19 cellular contexts compared by ENCODE assay signal in the genomic region with DNA sequence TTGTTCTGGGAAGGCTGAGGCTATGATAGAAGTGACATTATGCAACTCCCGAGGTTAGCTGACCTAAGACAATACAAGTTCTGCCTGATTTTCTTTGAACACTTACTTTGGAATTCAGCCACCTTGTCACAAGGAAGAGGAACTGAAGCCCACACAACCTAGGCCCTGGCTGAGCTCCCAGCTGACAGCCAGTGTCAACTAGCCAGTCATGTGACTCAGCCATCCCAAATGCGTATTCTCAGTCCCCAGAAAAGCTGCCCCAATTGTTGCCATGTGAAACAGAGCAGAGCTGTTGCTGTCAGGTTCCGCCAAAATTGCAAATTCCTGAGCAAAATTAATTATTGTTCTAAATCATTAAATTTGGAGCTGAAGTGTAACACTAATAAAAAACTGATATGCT.
A peak's percentile ranks its signal among the peaks of the same experiment; 100 is the strongest.
DNase-seq lines count a peak whose midpoint lies in the region; ATAC-seq and TF ChIP-seq lines count a peak whose summit lies in the region.
"Had no signal": no experiment of that assay in that cellular context is flagged by ENCODE, and none has a peak within 500 bp of the region (broad histone marks: within the 10 kb centered on the region; RNA-seq: fewer than 3 reads in every experiment).

No MANE protein-coding gene starts in this region.

- H3K9me2 ChIP-seq in hepatocyte (replicated peaks; ENCODE audit: insufficient read depth), result no peaks in the 10 kb centered on the region

- H3K79me2 ChIP-seq in hepatocyte, result no peaks in the 10 kb centered on the region

- H3K9me3 ChIP-seq in hepatocyte (ENCODE audit: low read depth), result no peaks in the 10 kb centered on the region
- no peaks in the 10 kb centered on the region for H3K9me3 ChIP-seq in adrenal gland (replicated peaks in 1 of 3)
- no peaks in the 10 kb centered on the region for H3K9me3 ChIP-seq in esophagus squamous epithelium

- no peak overlapping the region for H2AFZ ChIP-seq in hepatocyte

- no peak overlapping the region for H3K27ac Mint-ChIP-seq in nephron progenitor cell
- H3K27ac Mint-ChIP-seq: CD14-positive monocyte, IgD-negative memory B cell had no signal

- peaks cover 21% of the 10 kb centered on the region for H3K27me3 Mint-ChIP-seq in nephron progenitor cell (ENCODE audit: low read depth, poor library complexity)

- no peaks in the 10 kb centered on the region for H3K36me3 Mint-ChIP-seq in nephron progenitor cell (ENCODE audit: low read depth)
- H3K36me3 Mint-ChIP-seq: CD14-positive monocyte had no signal

- no peak for ATAC-seq in GM18511 (IDR thresholded peaks at IDR 0.05; ENCODE audit: unreplicated experiment)
- ATAC-seq: Panc1 had no signal

- H3K4me1 ChIP-seq in hepatocyte (ENCODE audit: insufficient read depth), result no peaks in the 10 kb centered on the region
- H3K4me1 ChIP-seq in adrenal gland (replicated peaks in 1 of 2), result no peaks in the 10 kb centered on the region
- H3K4me1 ChIP-seq in esophagus squamous epithelium, result peaks cover 0 to 10% (median 0%) of the 10 kb centered on the region in 3 donors

- H3K4me3 Mint-ChIP-seq in nephron progenitor cell, result peak overlapping the region; percentile 91

- TF ChIP-seq POLR2A in adrenal gland (IDR thresholded peaks at IDR 0.05) (no peak), esophagus squamous epithelium (IDR thresholded peaks at IDR 0.05) (no peak)

- intact Hi-C loops in adrenal gland (cut with DNase I) (no loop called here), esophagus squamous epithelium (cut with DNase I) (no loop called here)

- TF ChIP-seq CTCF in hepatocyte (IDR thresholded peaks at IDR 0.05; ENCODE audit: poor library complexity) (no peak), nephron progenitor cell (IDR thresholded peaks at IDR 0.05) (no peak), adrenal gland (IDR thresholded peaks at IDR 0.05) (no peak), esophagus squamous epithelium (IDR thresholded peaks at IDR 0.05) (no peak)

- H4K20me1 ChIP-seq in hepatocyte (ENCODE audit: insufficient read depth, poor library complexity, severe bottlenecking), result no peaks in the 10 kb centered on the region

- H3K4me2 ChIP-seq in hepatocyte, result peak overlapping the region; percentile 95

- H3K27me3 ChIP-seq in hepatocyte (peaks cover 3% of the 10 kb centered on the region), adrenal gland (no peaks in the 10 kb centered on the region), esophagus squamous epithelium (peaks cover 0 to 16% (median 0%) of the 10 kb centered on the region in 4 donors)

- H3K27ac ChIP-seq in hepatocyte (no peak overlapping the region), adrenal gland (no peak overlapping the region), esophagus squamous epithelium (no peak overlapping the region)

- H3K4me1 Mint-ChIP-seq in nephron progenitor cell, result peaks cover 9% of the 10 kb centered on the region
- H3K4me1 Mint-ChIP-seq: CD14-positive monocyte had no signal

- DNase-seq in Ammon's horn (ENCODE audit: low spot score) (peak; percentile 8), RPMI8226 (peak; percentile 33), hepatocyte (ENCODE audit: low spot score) (no peak), nephron progenitor cell (no peak), adrenal gland (no peak), esophagus squamous epithelium (lab: John Stamatoyannopoulos, UW) (no peak), NCI-H2171 treated with DMSO at 0.1 percent for 48 hours (lab: John Stamatoyannopoulos, UW) (no peak)
- DNase-seq: COR-L47, DMS153, EL, NCI-H1092, NCI-H2107, NCI-H345, NCI-H69, SHP77 had no signal

- H3K36me3 ChIP-seq in hepatocyte (replicated peaks; ENCODE audit: insufficient read depth, low read depth) (no peaks in the 10 kb centered on the region), adrenal gland (replicated peaks in 1 of 2) (no peaks in the 10 kb centered on the region), esophagus squamous epithelium (no peaks in the 10 kb centered on the region)

- 75% methylated on average over 3 of the region's 3 CpGs for WGBS in hepatocyte (ENCODE audit: low lambda C conversion rate, missing lambda C conversion rate)
- 61 to 77% (median 67%) methylated on average over 3 of the region's 3 CpGs for WGBS in adrenal gland, 4 donors
- WGBS in esophagus squamous epithelium, 2 donors, result 43 to 66% methylated on average over 3 of the region's 3 CpGs

- H3K4me3 ChIP-seq in hepatocyte (no peak overlapping the region), adrenal gland (no peak overlapping the region), esophagus squamous epithelium (no peak overlapping the region)

- peaks cover 1% of the 10 kb centered on the region for H3K9me3 Mint-ChIP-seq in nephron progenitor cell

Comparison
In these comparisons a context has a peak if more than half of its experiments do, and no peak if none do; other contexts are left out.
1. DNase-seq: peak in Ammon's horn (single experiment) and RPMI8226 (single experiment); none in hepatocyte (single experiment), nephron progenitor cell (single experiment), adrenal gland (0 of 7), esophagus squamous epithelium (single experiment) and NCI-H2171 treated with DMSO at 0.1 percent for 48 hours (single experiment).